In the genomic region with DNA sequence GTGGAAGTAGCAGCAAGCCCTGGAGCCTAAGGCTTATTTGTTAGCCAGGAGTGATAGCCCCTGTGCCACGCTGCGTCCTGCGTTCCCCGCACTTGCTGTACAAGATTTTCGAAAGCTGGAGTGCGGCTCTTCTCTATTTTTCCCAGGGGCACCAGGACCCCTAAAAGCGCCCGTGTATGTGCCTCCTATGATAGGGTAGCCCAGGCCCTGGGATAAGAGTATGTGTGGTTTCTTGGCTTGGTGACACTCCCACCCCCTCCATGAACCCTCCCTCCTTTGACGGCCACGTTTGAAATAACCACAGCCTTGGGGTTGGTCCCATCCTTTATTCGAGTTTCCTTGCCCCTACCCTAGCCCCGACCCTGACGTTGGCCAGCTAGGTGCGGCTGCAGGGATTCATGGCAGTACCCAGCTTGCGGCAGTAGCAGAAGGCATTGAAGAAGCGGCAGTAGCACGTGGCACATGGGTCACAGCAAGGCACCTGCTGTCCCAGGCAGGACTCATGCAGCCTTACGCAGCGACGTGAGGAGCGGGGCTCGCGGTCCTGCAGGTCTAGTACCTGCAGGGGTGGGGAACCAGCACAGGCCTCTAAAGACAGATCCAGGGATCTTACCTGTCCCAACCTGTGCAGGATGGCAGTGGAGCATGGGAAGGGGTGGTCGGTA, we compare ENCODE assay signal across 8 cellular contexts. TPM values are rescaled to one million over a fixed set of nuclear protein-coding genes. Genes with fewer than 3 reads are reported as not detected.
DNase-seq lines count a peak whose midpoint lies in the region; ATAC-seq, FAIRE-seq and TF ChIP-seq lines count a peak whose summit lies in the region.

No MANE protein-coding gene starts in this region.

- H3K36me3 ChIP-seq in mucosa of rectum (ENCODE audit: control insufficient read depth in 2 of 2, insufficient read depth in 2 of 2, low read length in 2 of 2) (peaks cover 2 to 9% of the 10 kb centered on the region in 2 donors), uterus (no peaks in the 10 kb centered on the region)

- CTCF ChIA-PET in MCF 10A (lab: Yijun Ruan, JAX): interaction anchor here (0.6 to 6.2 kb wide), 7 partner anchors 10 to 801 kb away, joined by 3 to 52 read pairs (median 4); no protein-coding TSS in a partner anchor

- TF ChIP-seq CTCF in MCF 10A (IDR thresholded peaks at IDR 0.05; ENCODE audit: unreplicated experiment): no peak
- TF ChIP-seq CTCF in uterus (IDR thresholded peaks at IDR 0.05): no peak

- peak overlapping the region; percentile 98 for H3K4me3 Mint-ChIP-seq in MCF 10A (ENCODE audit: unreplicated experiment)

- no peaks in the 10 kb centered on the region for H3K9me3 Mint-ChIP-seq in MCF 10A (ENCODE audit: unreplicated experiment)

- H3K27me3 ChIP-seq in mucosa of rectum (ENCODE audit: control insufficient read depth in 2 of 2, insufficient read depth in 2 of 2, low read length in 2 of 2) (no peaks in the 10 kb centered on the region), uterus (no peaks in the 10 kb centered on the region)

- no peak for FAIRE-seq in RCC 7860 (lab: Jason Lieb, UNC)

- peaks cover 25% of the 10 kb centered on the region for H3K36me3 Mint-ChIP-seq in MCF 10A (ENCODE audit: insufficient read depth, unreplicated experiment)

- DNase-seq in left cardiac atrium (peak; percentile 33), Right ventricle myocardium inferior (ENCODE audit: missing footprints) (no peak), MCF 10A (ENCODE audit: unreplicated experiment) (no peak), uterus (no peak), RCC 7860 (ENCODE audit: low spot score) (no peak), GF-D8 (lab: John Stamatoyannopoulos, UW) (no peak)

- ATAC-seq in left cardiac atrium (no peak), Right ventricle myocardium inferior (no peak), HG03095 (IDR thresholded peaks at IDR 0.05; ENCODE audit: unreplicated experiment) (no peak)

- peaks cover 5 to 20% of the 10 kb centered on the region in 2 donors for H3K4me1 ChIP-seq in mucosa of rectum (ENCODE audit: control insufficient read depth in 2 of 2, insufficient read depth in 2 of 2, low read length in 2 of 2)
- H3K4me1 ChIP-seq in uterus: peaks cover 0 to 6% of the 10 kb centered on the region in 2 donors

- H3K9me3 ChIP-seq in mucosa of rectum (ENCODE audit: control insufficient read depth in 2 of 2, low read length in 2 of 2) (no peaks in the 10 kb centered on the region), uterus (no peaks in the 10 kb centered on the region)

- peak overlapping the region; percentile 97 for H3K27ac Mint-ChIP-seq in MCF 10A (ENCODE audit: low read depth, unreplicated experiment)

- no peaks in the 10 kb centered on the region for H3K27me3 Mint-ChIP-seq in MCF 10A (ENCODE audit: insufficient read depth, unreplicated experiment)

- peaks cover 22% of the 10 kb centered on the region for H3K4me1 Mint-ChIP-seq in MCF 10A (ENCODE audit: insufficient read depth, unreplicated experiment)

- peak overlapping the region; percentile 91 to 93 for H3K9ac ChIP-seq in mucosa of rectum (ENCODE audit: low read depth in 1 of 2, low read length in 2 of 2)

- POLR2A ChIA-PET in MCF 10A (lab: Yijun Ruan, JAX): interaction anchor here (0.5 to 3.4 kb wide), 7 partner anchors 8 to 1092 kb away, joined by 3 to 21 read pairs (median 6); partner anchors contain the start of genes RANBP10 and TSNAXIP1

- no peak for TF ChIP-seq POLR2A in uterus (IDR thresholded peaks at IDR 0.05)

- intact Hi-C loops in left cardiac atrium (cut with DNase I) (no loop called here), Right ventricle myocardium inferior (cut with DNase I) (loop anchor here (5.0 kb wide), 1 partner anchor 40 kb away; no protein-coding TSS in a partner anchor), MCF 10A (cut with micrococcal nuclease) (no loop called here), uterus (cut with DNase I; ENCODE audit: low total_unique reads) (no loop called here)

- H3K27ac ChIP-seq in mucosa of rectum (ENCODE audit: low read depth in 2 of 2, low read length in 2 of 2) (peak overlapping the region in 1 of 2 donors; percentile 90), uterus (peak overlapping the region; percentile 74 to 76)

- H3K4me3 ChIP-seq in mucosa of rectum (ENCODE audit: low read length in 2 of 2) (peak overlapping the region; percentile 88 to 96), uterus (peak overlapping the region in 1 of 2 donors; percentile 87)

- BruUV-seq in MCF 10A (replicated peaks; lab: Mats Ljungman, UMichigan): no TSS peak

RNA-seq across cellular contexts. Expression of gene AGRP, which starts 1.0 kb away (rescaled TPM):
- total RNA-seq in left cardiac atrium (not detected), Right ventricle myocardium inferior (not detected), MCF 10A (2022) (not detected in 2 replicates), uterus (not detected)

RNA-seq across cellular contexts. Expression of gene ATP6V0D1, which starts 1.4 kb away (rescaled TPM):
- total RNA-seq in left cardiac atrium (10 to 100 TPM; 66.9 to 71.3 TPM), Right ventricle myocardium inferior (67.7 TPM), MCF 10A (2022) (50.5 and 50.7 TPM in 2 replicates), uterus (100 to 1,000 TPM in 2 of 4 donors, 10 to 100 TPM in 2; 67.4 to 243 (median 100) TPM)

RNA-seq across cellular contexts. Expression of gene RIPOR1, which starts 46.2 kb away (rescaled TPM):
- total RNA-seq in left cardiac atrium: 10 to 100 TPM; 66.2 to 80.9 TPM
- 68.4 TPM for total RNA-seq in Right ventricle myocardium inferior
- total RNA-seq in MCF 10A (2022): 43.2 and 69.1 TPM in 2 replicates
- total RNA-seq in uterus: 100 to 1,000 TPM in 1 of 4 donors, 10 to 100 TPM in 3; 48.2 to 137 (median 57.4) TPM

RNA-seq across cellular contexts. Expression of gene HSD11B2, which starts 51.5 kb away (rescaled TPM):
- total RNA-seq in left cardiac atrium (1 to 10 TPM in 1 of 2 donors, not detected in 1; 1.6 TPM), Right ventricle myocardium inferior (0.81 TPM), MCF 10A (2022) (0.42 and 0.86 TPM in 2 replicates), uterus (10 to 100 TPM in 2 of 4 donors, 1 to 10 TPM in 2; 1.2 to 82.1 (median 9.7) TPM)
